ENCODE assay signal across 8 cellular contexts in genomic region chr5:140174472-140175366, GRCh38. TPM values are rescaled to one million over a fixed set of nuclear protein-coding genes. Genes with fewer than 3 reads are reported as not detected.
DNase-seq lines count a peak whose midpoint lies in the region; ATAC-seq and TF ChIP-seq lines count a peak whose summit lies in the region.

CYSTM1 (plus strand) TSS chr5:140175188; CDS start chr5:140194466, 19,278 bp downstream.

- peaks cover 2% of the 10 kb centered on the region; the same call in 1 of the 2 replicates for H3K27me3 ChIP-seq in DOHH2 (ENCODE audit: control insufficient read depth, low read length)
- no peaks in the 10 kb centered on the region; the same call in 1 of the 2 replicates for H3K27me3 ChIP-seq in GM23338 (ENCODE audit: insufficient read depth)

- DNase-seq in GM23338 (ENCODE audit: low spot score), result peak; percentile 99
- peak; percentile 87 for DNase-seq in LNCaP clone FGC (ENCODE audit: low read depth)
- DNase-seq in RPMI8226, result peak; percentile 97
- DNase-seq in activated T-helper 2 cell treated with anti-CD3 and anti-CD28 coated beads, Interferon-gamma antibody, Interleukin-2, Interleukin-4, amounts not matched to agents 10 μg/mL and 5 μg/mL and 100 μg/mL, durations not matched to agents 14 hours and 24 hours and 36 hours (ENCODE audit: low spot score), result peak; percentile 93
- DNase-seq in fibroblast of mammary gland (ENCODE audit: low read depth), result peak; percentile 93
- DNase-seq in naive thymus-derived CD8-positive, alpha-beta T cell, result peak; percentile 91 to 98 (median 97)
- peak; percentile 93 to 95 (median 95) for DNase-seq in stimulated activated naive CD4-positive, alpha-beta T cell (lab: John Stamatoyannopoulos, UW)

- no peaks in the 10 kb centered on the region for H3K36me3 ChIP-seq in DOHH2 (ENCODE audit: control insufficient read depth, low read length)
- H3K36me3 ChIP-seq in GM23338 (ENCODE audit: insufficient read depth), result no peaks in the 10 kb centered on the region

- H3K4me3 Mint-ChIP-seq in GM23338, result peak within 1 kb of the TSS; percentile 87
- H3K4me3 Mint-ChIP-seq in activated T-helper 2 cell treated with anti-CD3 and anti-CD28 coated beads, Interferon-gamma antibody, Interleukin-2, Interleukin-4, amounts not matched to agents 10 μg/mL and 5 μg/mL and 100 μg/mL, durations not matched to agents 14 hours and 24 hours and 36 hours (ENCODE audit: low read depth), result peak within 1 kb of the TSS; percentile 93
- peak within 1 kb of the TSS; percentile 86 to 97 (median 94) for H3K4me3 Mint-ChIP-seq in naive thymus-derived CD8-positive, alpha-beta T cell

- peak within 1 kb of the TSS; percentile 97 for H2AFZ ChIP-seq in GM23338

- H3K27me3 Mint-ChIP-seq in GM23338 (ENCODE audit: insufficient read depth, low read depth, poor library complexity), result peaks cover 7% of the 10 kb centered on the region
- H3K27me3 Mint-ChIP-seq in activated T-helper 2 cell treated with anti-CD3 and anti-CD28 coated beads, Interferon-gamma antibody, Interleukin-2, Interleukin-4, amounts not matched to agents 10 μg/mL and 5 μg/mL and 100 μg/mL, durations not matched to agents 14 hours and 24 hours and 36 hours (ENCODE audit: low read depth), result peaks cover 27% of the 10 kb centered on the region
- H3K27me3 Mint-ChIP-seq in naive thymus-derived CD8-positive, alpha-beta T cell, result peaks cover 0 to 5% (median 3%) of the 10 kb centered on the region in 5 donors

- H4K20me1 ChIP-seq in DOHH2 (ENCODE audit: control insufficient read depth, insufficient read depth, low read depth, low read length) (no peaks in the 10 kb centered on the region), GM23338 (replicated peaks; ENCODE audit: insufficient read depth) (peaks cover 9% of the 10 kb centered on the region; the same call in 1 of the 2 replicates)

- H3K9me2 ChIP-seq in DOHH2 (replicated peaks; ENCODE audit: control insufficient read depth, low read length) (no peaks in the 10 kb centered on the region), GM23338 (ENCODE audit: insufficient read depth) (no peaks in the 10 kb centered on the region)

- no peaks in the 10 kb centered on the region for H3K9me3 Mint-ChIP-seq in GM23338
- no peaks in the 10 kb centered on the region for H3K9me3 Mint-ChIP-seq in activated T-helper 2 cell treated with anti-CD3 and anti-CD28 coated beads, Interferon-gamma antibody, Interleukin-2, Interleukin-4, amounts not matched to agents 10 μg/mL and 5 μg/mL and 100 μg/mL, durations not matched to agents 14 hours and 24 hours and 36 hours
- no peaks in the 10 kb centered on the region for H3K9me3 Mint-ChIP-seq in naive thymus-derived CD8-positive, alpha-beta T cell

- intact Hi-C loops in activated T-helper 2 cell treated with anti-CD3 and anti-CD28 coated beads, Interferon-gamma antibody, Interleukin-2, Interleukin-4, amounts not matched to agents 10 μg/mL and 5 μg/mL and 100 μg/mL, durations not matched to agents 14 hours and 24 hours and 36 hours (cut with micrococcal nuclease), result loop anchor here (2.0 to 5.0 kb wide), 2 partner anchors 60 to 178 kb away; partner anchors contain the start of gene PURA

- POLR2A ChIA-PET in naive thymus-derived CD8-positive, alpha-beta T cell (lab: Charles Lee), result interaction anchor here (0.6 to 2.1 kb wide), 4 partner anchors 43 to 716 kb away, joined by 3 to 11 read pairs (median 3); no protein-coding TSS in a partner anchor

- no peaks in the 10 kb centered on the region; the same call in 2 of the 3 replicates for H3K36me3 Mint-ChIP-seq in GM23338 (ENCODE audit: low read depth)
- H3K36me3 Mint-ChIP-seq in activated T-helper 2 cell treated with anti-CD3 and anti-CD28 coated beads, Interferon-gamma antibody, Interleukin-2, Interleukin-4, amounts not matched to agents 10 μg/mL and 5 μg/mL and 100 μg/mL, durations not matched to agents 14 hours and 24 hours and 36 hours (ENCODE audit: low read depth), result peaks cover 4% of the 10 kb centered on the region
- H3K36me3 Mint-ChIP-seq in naive thymus-derived CD8-positive, alpha-beta T cell, result no peaks in the 10 kb centered on the region

- H3F3A ChIP-seq in DOHH2 (ENCODE audit: control insufficient read depth, insufficient read depth) (peaks cover 9% of the 10 kb centered on the region), GM23338 (replicated peaks; ENCODE audit: low read depth) (peaks cover 9% of the 10 kb centered on the region)

- H3K4me1 Mint-ChIP-seq in GM23338, result peaks cover 6% of the 10 kb centered on the region
- H3K4me1 Mint-ChIP-seq in activated T-helper 2 cell treated with anti-CD3 and anti-CD28 coated beads, Interferon-gamma antibody, Interleukin-2, Interleukin-4, amounts not matched to agents 10 μg/mL and 5 μg/mL and 100 μg/mL, durations not matched to agents 14 hours and 24 hours and 36 hours (ENCODE audit: low read depth), result peaks cover 10% of the 10 kb centered on the region
- peaks cover 13 to 25% (median 15%) of the 10 kb centered on the region in 4 donors for H3K4me1 Mint-ChIP-seq in naive thymus-derived CD8-positive, alpha-beta T cell

- H3K27ac ChIP-seq in DOHH2 (ENCODE audit: low read depth, low read length) (peak within 1 kb of the TSS; percentile 19), GM23338 (ENCODE audit: low read depth) (peak within 1 kb of the TSS; percentile 93)

- no peaks in the 10 kb centered on the region for H3K9me3 ChIP-seq in DOHH2 (ENCODE audit: control insufficient read depth, insufficient read depth, low read length)

- H3K4me1 ChIP-seq in DOHH2 (ENCODE audit: control insufficient read depth, low read length), result peaks cover 10% of the 10 kb centered on the region
- peaks cover 11% of the 10 kb centered on the region for H3K4me1 ChIP-seq in GM23338 (ENCODE audit: insufficient read depth)

- peak; percentile 92 for ATAC-seq in GM23338
- ATAC-seq in naive thymus-derived CD8-positive, alpha-beta T cell, result peak; percentile 87 to 91

- no peak for TF ChIP-seq CTCF in DOHH2 (IDR thresholded peaks at IDR 0.05; ENCODE audit: low read depth, low read length, poor library complexity, severe bottlenecking)
- TF ChIP-seq CTCF in GM23338 (conservative IDR thresholded peaks at IDR 0.05; ENCODE audit: low read depth in 2 of 2), result no peak
- TF ChIP-seq CTCF in LNCaP clone FGC (IDR thresholded peaks at IDR 0.05; ENCODE audit: control insufficient read depth, extremely low read depth, insufficient read depth), result no peak
- TF ChIP-seq CTCF in fibroblast of mammary gland (conservative IDR thresholded peaks at IDR 0.05; ENCODE audit: control insufficient read depth, insufficient read depth, low read depth, low read length), result no peak

- peaks cover 3% of the 10 kb centered on the region for H3K79me2 ChIP-seq in DOHH2 (ENCODE audit: control insufficient read depth, low read length)
- no peaks in the 10 kb centered on the region; the same call in none of the 2 replicates for H3K79me2 ChIP-seq in GM23338 (replicated peaks; ENCODE audit: insufficient read depth)

- peak within 1 kb of the TSS; percentile 95 for H3K27ac Mint-ChIP-seq in GM23338
- H3K27ac Mint-ChIP-seq in activated T-helper 2 cell treated with anti-CD3 and anti-CD28 coated beads, Interferon-gamma antibody, Interleukin-2, Interleukin-4, amounts not matched to agents 10 μg/mL and 5 μg/mL and 100 μg/mL, durations not matched to agents 14 hours and 24 hours and 36 hours, result peak within 1 kb of the TSS; percentile 83
- peak within 1 kb of the TSS; percentile 82 to 99 (median 98) for H3K27ac Mint-ChIP-seq in naive thymus-derived CD8-positive, alpha-beta T cell

- H3K4me2 ChIP-seq in DOHH2 (ENCODE audit: low read length), result peak within 1 kb of the TSS; percentile 95
- H3K4me2 ChIP-seq in GM23338, result peak within 1 kb of the TSS; percentile 89

- H3K4me3 ChIP-seq in DOHH2 (ENCODE audit: low read length) (peak within 1 kb of the TSS; percentile 93), GM23338 (peak within 1 kb of the TSS; percentile 97), LNCaP clone FGC (ENCODE audit: low read depth, low read length) (peak within 1 kb of the TSS; percentile 80), fibroblast of mammary gland (ENCODE audit: control insufficient read depth, low read depth, low read length) (peak within 1 kb of the TSS; percentile 83)

TF ChIP-seq in GM23338, 12 proteins besides CTCF, POLR2A, EP300 and RAD21 (continues in another document):
- no peak for TF ChIP-seq REST (IDR thresholded peaks at IDR 0.05; ENCODE audit: unreplicated experiment)
- peak; percentile 96 for TF ChIP-seq CREB1 (CRISPR knock-in tag; IDR thresholded peaks at IDR 0.05; ENCODE audit: low read depth)
- no peak for TF ChIP-seq NANOG (IDR thresholded peaks at IDR 0.05; ENCODE audit: borderline replicate concordance)

RNA-seq across cellular contexts. Expression of gene CYSTM1, which starts in this region (rescaled TPM):
- total RNA-seq in GM23338 (2014; rRNA removed; shearing (Covaris generic)), result 14.4 and 15.0 TPM in 2 replicates
- polyA plus RNA-seq in GM23338 (2016; fragmentation: Nextera tagmentation; extraction: Ambion mirVana), result 42.3 and 46.0 TPM in 2 replicates
- total RNA-seq in activated T-helper 2 cell treated with anti-CD3 and anti-CD28 coated beads, Interferon-gamma antibody, Interleukin-2, Interleukin-4, amounts not matched to agents 10 μg/mL and 5 μg/mL and 100 μg/mL, durations not matched to agents 14 hours and 24 hours and 36 hours, result 9.2 and 11.3 TPM in 2 replicates
- total RNA-seq in naive thymus-derived CD8-positive, alpha-beta T cell, result 1 to 10 TPM; 3.0 to 3.1 TPM
- 1 to 10 TPM; 5.1 to 6.5 (median 6.3) TPM for polyA plus RNA-seq in naive thymus-derived CD8-positive, alpha-beta T cell

Comparison
In these comparisons a context has a peak if more than half of its experiments do, and no peak if none do; other contexts are left out.
1. Peak in every context shown above with its lines: DNase-seq, ATAC-seq, H3K4me3 ChIP-seq and H3K27ac ChIP-seq.